8 cellular contexts compared by ENCODE assay signal in the genomic region with DNA sequence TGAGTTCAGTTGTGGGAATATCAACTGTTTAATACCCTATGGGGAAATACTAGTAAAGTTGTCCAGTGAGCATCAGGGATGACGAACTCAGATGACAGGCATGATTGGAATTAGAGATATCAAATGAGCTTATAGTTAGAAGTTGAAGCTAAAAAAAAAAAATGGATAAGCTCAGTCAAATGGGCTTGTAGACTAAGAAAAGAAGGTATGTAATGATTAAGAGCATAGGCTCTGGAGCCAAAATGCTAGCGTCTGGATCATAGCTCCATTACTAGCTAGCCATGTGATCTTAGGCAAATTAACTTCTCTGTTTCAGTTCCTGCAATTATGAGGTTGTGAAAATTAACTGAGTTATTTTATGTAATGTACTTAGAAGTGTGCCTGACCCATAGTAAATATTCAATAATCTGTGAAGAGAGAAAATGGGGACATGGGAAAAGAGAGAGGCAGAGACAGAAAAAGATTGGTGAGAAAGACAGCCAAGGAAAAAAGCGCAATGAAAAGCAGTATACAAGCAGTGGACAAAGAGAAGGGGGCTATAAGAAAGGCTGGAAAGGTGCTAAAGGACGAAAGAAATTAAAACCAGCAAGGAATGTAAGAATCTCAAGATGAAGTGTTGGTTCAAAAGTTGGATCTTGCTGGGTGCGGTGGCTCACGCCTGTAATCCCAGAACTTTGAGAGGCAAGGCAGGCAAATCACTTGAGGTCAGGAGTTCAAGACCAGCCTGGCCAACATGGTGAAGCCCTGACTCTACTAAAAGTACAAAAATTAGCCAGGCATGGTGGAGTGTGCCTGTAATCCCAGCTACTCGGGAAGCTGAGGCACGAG.
DNase-seq lines count a peak whose midpoint lies in the region; ATAC-seq and TF ChIP-seq lines count a peak whose summit lies in the region.

No MANE protein-coding gene starts in this region.

- peaks cover 56% of the 10 kb centered on the region for H3K4me1 Mint-ChIP-seq in T-helper 1 cell treated with Interleukin-12 subunit alpha and Interleukin-12 subunit beta and Interleukin-4 antibody, amounts not matched to agents 30 μg/mL and 1 μg/mL, for 36 hours (ENCODE audit: low read depth)

- H3K9me3 Mint-ChIP-seq in T-helper 1 cell treated with Interleukin-12 subunit alpha and Interleukin-12 subunit beta and Interleukin-4 antibody, amounts not matched to agents 30 μg/mL and 1 μg/mL, for 36 hours = no peaks in the 10 kb centered on the region

- no peak overlapping the region for H3K14ac ChIP-seq in mesenchymal stem cell (ENCODE audit: low read length in 2 of 2)

- H3K4me2 ChIP-seq in mesenchymal stem cell (ENCODE audit: low read length, poor library complexity, severe bottlenecking) = no peak overlapping the region

- H3K27me3 Mint-ChIP-seq in T-helper 1 cell treated with Interleukin-12 subunit alpha and Interleukin-12 subunit beta and Interleukin-4 antibody, amounts not matched to agents 30 μg/mL and 1 μg/mL, for 36 hours (ENCODE audit: low read depth) = no peaks in the 10 kb centered on the region

- no peak overlapping the region for H2BK15ac ChIP-seq in mesenchymal stem cell (ENCODE audit: low read depth, poor library complexity, severe bottlenecking)

- no peak overlapping the region for H3K4me3 ChIP-seq in AG10803 (ENCODE audit: low read length)
- H3K4me3 ChIP-seq in mesenchymal stem cell (ENCODE audit: insufficient read depth in 1 of 2, low read depth in 1 of 2, low read length in 2 of 2) = no peak overlapping the region

- peak; percentile 95 for DNase-seq in AG10803 (ENCODE audit: low read depth)
- DNase-seq in mesenchymal stem cell = peak; percentile 87
- DNase-seq in NCI-H1417 (lab: John Stamatoyannopoulos, UW) = no peak
- DNase-seq in NCI-H1694 (lab: John Stamatoyannopoulos, UW) = no peak
- no peak for DNase-seq in caudate nucleus (lab: John Stamatoyannopoulos, UW)

- H3K27ac Mint-ChIP-seq in T-helper 1 cell treated with Interleukin-12 subunit alpha and Interleukin-12 subunit beta and Interleukin-4 antibody, amounts not matched to agents 30 μg/mL and 1 μg/mL, for 36 hours = peak overlapping the region; percentile 96

- peak overlapping the region; percentile 79 for H3K4me3 Mint-ChIP-seq in T-helper 1 cell treated with Interleukin-12 subunit alpha and Interleukin-12 subunit beta and Interleukin-4 antibody, amounts not matched to agents 30 μg/mL and 1 μg/mL, for 36 hours

- peak overlapping the region in 1 of 2 experiments; percentile 23 for H3K18ac ChIP-seq in mesenchymal stem cell (ENCODE audit: low read depth in 1 of 2, low read length in 2 of 2)

- no peak overlapping the region for H4K91ac ChIP-seq in mesenchymal stem cell (ENCODE audit: low read length)

- no peaks in the 10 kb centered on the region for H3K36me3 ChIP-seq in mesenchymal stem cell (ENCODE audit: control insufficient read depth in 1 of 2, insufficient read depth in 2 of 2, low read depth in 1 of 2, low read length in 2 of 2)

- peak overlapping the region in 1 of 2 experiments; percentile 69 for H2BK12ac ChIP-seq in mesenchymal stem cell (ENCODE audit: low read length in 2 of 2)

- H3K9me3 ChIP-seq in mesenchymal stem cell (ENCODE audit: control insufficient read depth, low read length) = no peaks in the 10 kb centered on the region

- ATAC-seq in GM19035 (IDR thresholded peaks at IDR 0.05; ENCODE audit: unreplicated experiment) (peak; percentile 41), HG03139 (IDR thresholded peaks at IDR 0.05; ENCODE audit: unreplicated experiment) (peak; percentile 45)

- H3K4ac ChIP-seq in mesenchymal stem cell (ENCODE audit: low read depth in 1 of 2, low read length in 2 of 2) = no peak overlapping the region

- H3K27ac ChIP-seq in mesenchymal stem cell (ENCODE audit: low read length, poor library complexity, severe bottlenecking) (peak overlapping the region; percentile 42), caudate nucleus (ENCODE audit: low read depth, low read length) (no peak overlapping the region)

- H4K8ac ChIP-seq in mesenchymal stem cell (ENCODE audit: low read length) = no peak overlapping the region

- H3K36me3 Mint-ChIP-seq in T-helper 1 cell treated with Interleukin-12 subunit alpha and Interleukin-12 subunit beta and Interleukin-4 antibody, amounts not matched to agents 30 μg/mL and 1 μg/mL, for 36 hours (ENCODE audit: low read depth) = peaks cover 10% of the 10 kb centered on the region

- no peak overlapping the region for H2AFZ ChIP-seq in mesenchymal stem cell (ENCODE audit: low read depth, low read length)

- H2AK5ac ChIP-seq in mesenchymal stem cell (ENCODE audit: low read length, severe bottlenecking) = no peak overlapping the region

- no peak for TF ChIP-seq CTCF in AG10803 (conservative IDR thresholded peaks at IDR 0.05; ENCODE audit: low read length)

- H3K27me3 ChIP-seq in mesenchymal stem cell (ENCODE audit: control insufficient read depth in 1 of 2, insufficient read depth in 1 of 2, low read length in 2 of 2) = no peaks in the 10 kb centered on the region

- no peak overlapping the region for H3K9ac ChIP-seq in mesenchymal stem cell (ENCODE audit: low read length)

- no peak overlapping the region for H2BK5ac ChIP-seq in mesenchymal stem cell (ENCODE audit: low read depth, low read length, poor library complexity, severe bottlenecking)

- H3K79me1 ChIP-seq in mesenchymal stem cell (replicated peaks; ENCODE audit: low read length, poor library complexity, severe bottlenecking) = no peaks in the 10 kb centered on the region

- H3K4me1 ChIP-seq in mesenchymal stem cell (ENCODE audit: control insufficient read depth, insufficient read depth, low read depth, low read length) = peaks cover 2% of the 10 kb centered on the region

- WGBS in mesenchymal stem cell = 77% methylated on average over 8 of the region's 8 CpGs

- no peak overlapping the region for H2BK120ac ChIP-seq in mesenchymal stem cell (ENCODE audit: low read depth, low read length)

- no peak overlapping the region for H3K23ac ChIP-seq in mesenchymal stem cell (ENCODE audit: low read length in 2 of 2)

Comparison
In these comparisons a context has a peak if more than half of its experiments do, and no peak if none do; other contexts are left out.
1. DNase-seq: peak in AG10803 (single experiment) and mesenchymal stem cell (single experiment); none in NCI-H1417 (0 of 3), NCI-H1694 (single experiment) and caudate nucleus (0 of 61).